ENCODE assay signal across 8 cellular contexts in the genomic region with DNA sequence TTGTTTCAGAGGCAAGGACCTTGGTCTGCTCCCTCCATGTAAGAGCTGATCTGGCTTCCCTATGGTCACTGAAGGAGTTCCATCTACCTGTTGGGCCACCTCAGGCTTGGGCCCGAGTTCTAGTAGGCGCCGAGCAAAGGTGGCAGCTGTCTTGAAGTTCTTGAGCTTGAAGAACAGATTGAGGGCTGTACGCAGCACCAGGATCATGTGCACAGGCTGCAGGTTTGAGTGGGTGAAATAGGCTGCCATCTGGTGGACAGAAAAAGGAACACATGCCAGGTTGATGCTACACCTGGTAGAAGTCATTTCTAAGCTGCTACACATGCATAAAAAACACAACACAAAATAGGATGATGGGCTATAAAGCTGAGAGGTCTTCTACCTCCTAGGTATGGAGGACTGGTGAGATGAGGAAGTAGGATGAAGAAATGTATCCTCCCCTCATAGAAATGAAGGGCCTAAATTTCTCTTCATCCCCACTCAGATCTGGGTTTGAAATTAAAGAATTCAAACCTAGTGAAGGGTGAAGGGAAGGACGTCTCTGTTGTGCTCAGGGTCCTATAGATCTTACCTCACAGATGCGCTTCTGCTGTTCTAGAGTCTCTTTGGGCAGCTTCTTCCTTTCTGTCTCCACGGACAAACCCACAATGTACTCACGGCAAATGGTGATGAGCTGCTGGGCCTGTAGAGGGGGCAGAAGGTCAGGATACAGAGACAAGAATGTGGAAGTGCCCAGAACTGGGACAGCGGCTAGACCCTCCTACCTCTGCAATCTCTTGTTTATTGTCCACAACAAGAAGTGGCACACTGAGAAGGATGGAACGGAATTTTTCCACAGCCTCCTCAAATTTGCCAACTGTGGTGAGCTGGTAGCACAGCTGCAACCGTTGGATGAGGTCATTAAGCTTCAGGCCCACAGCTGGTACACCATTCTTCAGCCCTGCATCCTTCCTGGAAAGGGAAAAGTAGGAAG. TPM values are rescaled to one million over a fixed set of nuclear protein-coding genes. Genes with fewer than 3 reads are reported as not detected.
DNase-seq lines count a peak whose midpoint lies in the region; ATAC-seq and TF ChIP-seq lines count a peak whose summit lies in the region.

No MANE protein-coding gene starts in this region.

- H3K27ac ChIP-seq in C4-2B (no peak overlapping the region), temporal lobe (ENCODE audit: low read depth, low read length) (peak overlapping the region; percentile 60)

- H3K4me3 ChIP-seq in foreskin fibroblast (ENCODE audit: low read depth in 1 of 2, low read length in 2 of 2): no peak overlapping the region

- DNase-seq in M059J (ENCODE audit: low read depth) (peak; percentile 63), SHP77 (lab: John Stamatoyannopoulos, UW) (peak; percentile 46 to 51), foreskin fibroblast (peak; percentile 48 to 80), nucleus accumbens (lab: John Stamatoyannopoulos, UW) (peak in 53 of 56 donors; percentile 1 to 83 (median 35))
- DNase-seq in activated T-helper 9 cell treated with anti-CD3 and anti-CD28 coated beads, Interleukin-2, amount 50 U/mL, for 16 hours (ENCODE audit: low read depth): peak; percentile 28

- TF ChIP-seq CTCF in C4-2B (conservative IDR thresholded peaks at IDR 0.05) (peak; percentile 93), foreskin fibroblast (IDR thresholded peaks at IDR 0.05; ENCODE audit: low read depth, low read length) (peak; percentile 78)

- ATAC-seq in GM19351 (IDR thresholded peaks at IDR 0.05; ENCODE audit: unreplicated experiment): peak; percentile 75

RNA-seq across cellular contexts. Expression of a gene that starts 6.6 kb away (rescaled TPM):
- 60.1 and 97.2 TPM in 2 replicates for total RNA-seq in M059J (2014; rRNA removed; shearing (Covaris generic))
- 21.1 TPM for total RNA-seq in temporal lobe

RNA-seq across cellular contexts. Expression of a gene that starts 29.2 kb away (rescaled TPM):
- total RNA-seq in M059J (2014; rRNA removed; shearing (Covaris generic)): 31.1 and 40.6 TPM in 2 replicates
- 47.9 TPM for total RNA-seq in temporal lobe

RNA-seq across cellular contexts. Expression of a gene that starts 51.5 kb away (rescaled TPM):
- total RNA-seq in M059J (2014; rRNA removed; shearing (Covaris generic)): 144 and 227 TPM in 2 replicates
- total RNA-seq in temporal lobe: 121 TPM

RNA-seq across cellular contexts. Expression of a gene that starts 51.6 kb away (rescaled TPM):
- total RNA-seq in M059J (2014; rRNA removed; shearing (Covaris generic)): 91.8 and 135 TPM in 2 replicates
- 72.5 TPM for total RNA-seq in temporal lobe
